9 cellular contexts compared by ENCODE assay signal in the genomic region with DNA sequence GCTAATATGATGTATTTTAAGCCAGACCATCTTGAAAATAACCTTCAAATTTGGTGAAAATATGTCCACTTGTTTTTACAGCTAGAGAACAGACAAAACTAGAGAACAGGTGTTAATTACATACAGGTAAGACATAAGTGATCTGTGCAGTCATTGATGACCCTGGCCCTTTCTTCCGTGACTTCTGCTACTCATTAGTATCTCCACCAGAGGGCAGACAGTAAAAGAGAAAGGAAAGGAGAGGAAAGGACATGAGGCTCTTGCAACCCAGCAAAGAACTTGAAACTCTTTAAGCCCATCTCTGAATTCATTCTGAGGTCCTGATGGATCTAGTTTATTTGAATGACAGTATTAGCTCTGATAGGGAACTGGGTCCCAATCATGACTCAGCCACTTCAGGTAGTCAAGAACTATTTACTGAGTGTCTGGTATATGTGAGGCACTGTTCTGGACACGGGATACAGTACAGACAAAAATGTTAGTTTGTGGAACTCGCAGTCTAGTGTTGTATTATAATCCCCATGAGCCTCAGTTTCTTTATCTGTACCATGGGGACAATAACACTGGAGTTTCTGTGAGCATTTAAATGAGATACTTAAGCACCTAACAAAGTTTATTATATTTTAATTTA.
DNase-seq lines count a peak whose midpoint lies in the region; ATAC-seq, FAIRE-seq and TF ChIP-seq lines count a peak whose summit lies in the region.
"Had no signal": no experiment of that assay in that cellular context is flagged by ENCODE, and none has a peak within 500 bp of the region (broad histone marks: within the 10 kb centered on the region; RNA-seq: fewer than 3 reads in every experiment).

No MANE protein-coding gene starts in this region.

- H3K4me3 ChIP-seq in K562 (no peak overlapping the region), mucosa of descending colon (no peak overlapping the region), prostate gland (no peak overlapping the region)
- H3K4me3 ChIP-seq: BLaER1 had no signal

- POLR2A ChIA-PET in K562 (lab: Yijun Ruan, JAX) = no interaction called here

- peak overlapping the region; percentile 60 for H2AFZ ChIP-seq in K562 (ENCODE audit: low read depth, low read length)

- no peak overlapping the region for H3K27ac ChIP-seq in K562 (ENCODE audit: extremely low read depth, low read depth, low read length)
- no peak overlapping the region for H3K27ac ChIP-seq in prostate gland
- H3K27ac ChIP-seq: BLaER1 had no signal

- intact Hi-C loops in K562 (cut with micrococcal nuclease) (loop anchor here (1.0 to 5.0 kb wide), 3 partner anchors 114 to 378 kb away; no protein-coding TSS in a partner anchor), mucosa of descending colon (cut with DNase I, micrococcal nuclease) (no loop called here), prostate gland (cut with DNase I) (no loop called here)

- ATAC-seq in GM19463 (IDR thresholded peaks at IDR 0.05; ENCODE audit: unreplicated experiment) (peak; percentile 87), HG03520 (IDR thresholded peaks at IDR 0.05; ENCODE audit: unreplicated experiment) (peak; percentile 89), K562 (peak; percentile 95), mucosa of descending colon (peak; percentile 54)

- WGBS in K562 (ENCODE audit: insufficient coverage, low coverage, missing lambda C conversion rate) = 17% methylated on average over 3 of the region's 3 CpGs
- 68% methylated on average over 3 of the region's 3 CpGs for WGBS in prostate gland

- no peaks in the 10 kb centered on the region for H3K79me2 ChIP-seq in K562 (ENCODE audit: control insufficient read depth, insufficient read depth, low read length)

- TF ChIP-seq CTCF in K562 (IDR thresholded peaks at IDR 0.05 in 2 of 3, conservative IDR thresholded peaks at IDR 0.05 in 1 of 3; ENCODE audit: insufficient read depth in 2 of 3, low read depth in 1 of 3, low read length in 3 of 3) (peak; percentile 50 to 63 (median 62); a peak in 5 of 6 replicates), mucosa of descending colon (IDR thresholded peaks at IDR 0.05) (no peak), prostate gland (IDR thresholded peaks at IDR 0.05) (peak in 1 of 4 experiments; percentile 18)

- no peaks in the 10 kb centered on the region for H3K9me3 ChIP-seq in K562 (replicated peaks; ENCODE audit: control insufficient read depth, insufficient read depth, low read depth, low read length)
- no peaks in the 10 kb centered on the region for H3K9me3 ChIP-seq in mucosa of descending colon
- no peaks in the 10 kb centered on the region for H3K9me3 ChIP-seq in prostate gland

- BruUV-seq in K562 (replicated peaks; lab: Mats Ljungman, UMichigan) = no TSS peak

- H3K9ac ChIP-seq in K562 (ENCODE audit: insufficient read depth in 1 of 2, low read depth in 2 of 2, low read length in 2 of 2) = no peak overlapping the region
- H3K9ac ChIP-seq: BLaER1 had no signal

- TF ChIP-seq POLR2A in K562 (conservative IDR thresholded peaks at IDR 0.05) (no peak), prostate gland (IDR thresholded peaks at IDR 0.05) (no peak)

- no peaks in the 10 kb centered on the region for H3K36me3 ChIP-seq in K562 (ENCODE audit: control insufficient read depth, insufficient read depth, low read length)
- no peaks in the 10 kb centered on the region for H3K36me3 ChIP-seq in mucosa of descending colon (ENCODE audit: low read depth)
- no peaks in the 10 kb centered on the region for H3K36me3 ChIP-seq in prostate gland
- H3K36me3 ChIP-seq: BLaER1 had no signal

- H3K9me1 ChIP-seq in K562 (ENCODE audit: control insufficient read depth, insufficient read depth, low read length) = no peaks in the 10 kb centered on the region

- H3K4me1 ChIP-seq in K562 (replicated peaks in 1 of 2; ENCODE audit: control insufficient read depth in 2 of 2, insufficient read depth in 2 of 2, low read length in 2 of 2) (peaks cover 0 to 3% of the 10 kb centered on the region in 2 experiments; a peak in 1 of 5 replicates), mucosa of descending colon (ENCODE audit: low read depth) (no peaks in the 10 kb centered on the region), prostate gland (replicated peaks) (no peaks in the 10 kb centered on the region)

- H4K20me1 ChIP-seq in K562 (replicated peaks; ENCODE audit: control insufficient read depth, insufficient read depth, low read length) = no peaks in the 10 kb centered on the region
- H4K20me1 ChIP-seq: BLaER1 had no signal

- no peak overlapping the region for H3K4me2 ChIP-seq in K562 (ENCODE audit: insufficient read depth, low read length)
- H3K4me2 ChIP-seq: BLaER1 had no signal

- peak; percentile 93 for FAIRE-seq in K562 (lab: Jason Lieb, UNC)

- TF ChIP-seq RAD21 in K562 (CRISPR knock-in tag; conservative IDR thresholded peaks at IDR 0.05 in 1 of 2, IDR thresholded peaks at IDR 0.05 in 1 of 2) = peak; percentile 53 to 73

- CTCF ChIA-PET in K562 (lab: Yijun Ruan, JAX; ENCODE audit: low intra/inter-chr PET ratio) = interaction anchor here (0.8 kb wide), 1 partner anchor 114 kb away, joined by 3 read pairs; no protein-coding TSS in a partner anchor

- DNase-seq in NCI-H187 treated with DMSO at 0.1 percent for 48 hours (lab: John Stamatoyannopoulos, UW) (peak; percentile 35), NCI-H187 (lab: John Stamatoyannopoulos, UW) (no peak), NCI-H774 (lab: John Stamatoyannopoulos, UW) (peak; percentile 29), K562 (ENCODE audit: extremely low read depth in 1 of 4, low spot score in 3 of 4) (peak; percentile 15 to 46 (median 23)), mucosa of descending colon (no peak), prostate gland (ENCODE audit: low spot score) (no peak)

- H3K27me3 ChIP-seq in K562 (ENCODE audit: control insufficient read depth in 2 of 2, insufficient read depth in 2 of 2, low read length in 2 of 2) = no peaks in the 10 kb centered on the region
- no peaks in the 10 kb centered on the region for H3K27me3 ChIP-seq in prostate gland (replicated peaks; ENCODE audit: insufficient read depth)

- in situ Hi-C loops in K562 (cut with MboI) = no loop called here

- no peak for TF ChIP-seq EP300 in K562 (IDR thresholded peaks at IDR 0.05; ENCODE audit: low read length)

TF ChIP-seq in K562, 482 proteins besides CTCF, POLR2A, EP300 and RAD21:
- TF ChIP-seq GABPB1 (CRISPR knock-in tag; IDR thresholded peaks at IDR 0.05) (no peak), SMC3 (conservative IDR thresholded peaks at IDR 0.05; ENCODE audit: insufficient read depth, low read depth, low read length) (peak; percentile 51)
TF ChIP-seq in K562: peak in this region for 1.

Comparison
In these comparisons a context has a peak if more than half of its experiments do, and no peak if none do; other contexts are left out.
1. DNase-seq: peak in NCI-H187 treated with DMSO at 0.1 percent for 48 hours (single experiment), NCI-H774 (single experiment) and K562 (4 of 4); none in NCI-H187 (0 of 2), mucosa of descending colon (0 of 3) and prostate gland (single experiment).
2. Peak in every context shown above with its lines, with median percentiles within 50 percentile points of each other: ATAC-seq.